Comparison of ENCODE assay signal across 8 cellular contexts in genomic region chr3:188061133-188061532, GRCh38.
DNase-seq lines count a peak whose midpoint lies in the region; ATAC-seq and TF ChIP-seq lines count a peak whose summit lies in the region.

No MANE protein-coding gene starts in this region.

- no peaks in the 10 kb centered on the region for H3K36me3 ChIP-seq in ACC112 (ENCODE audit: insufficient read depth, low read length)
- no peaks in the 10 kb centered on the region for H3K36me3 ChIP-seq in neuronal stem cell (replicated peaks in 1 of 2; ENCODE audit: control insufficient read depth in 2 of 2, insufficient read depth in 2 of 2, low read length in 2 of 2)

- H2AFZ ChIP-seq in ACC112 (ENCODE audit: low read length, unreplicated experiment) (no peak overlapping the region), neuronal stem cell (ENCODE audit: low read length) (no peak overlapping the region)

- POLR2A ChIA-PET in activated B cell treated with CpG ODN at 0.5 μM for 24 hours (lab: Charles Lee), result interaction anchor here (0.7 to 1.5 kb wide), 2 partner anchors 45 to 316 kb away, joined by 4 read pairs; partner anchors contain the start of gene BCL6

- H3K18ac ChIP-seq in neuronal stem cell (ENCODE audit: low read length), result no peak overlapping the region

- H2AK5ac ChIP-seq in neuronal stem cell (ENCODE audit: low read depth, low read length), result no peak overlapping the region

- H3K4ac ChIP-seq in neuronal stem cell (ENCODE audit: low read length), result no peak overlapping the region

- H3K23ac ChIP-seq in neuronal stem cell (ENCODE audit: low read depth, low read length, poor library complexity), result no peak overlapping the region

- TF ChIP-seq CTCF in activated B cell treated with CpG ODN at 0.5 μM for 24 hours (IDR thresholded peaks at IDR 0.05), result no peak
- TF ChIP-seq CTCF in chondrocyte (IDR thresholded peaks at IDR 0.05), result peak; percentile 33

- no peaks in the 10 kb centered on the region for H3K79me1 ChIP-seq in neuronal stem cell (ENCODE audit: low read depth, low read length)

- no peak overlapping the region for H2BK5ac ChIP-seq in neuronal stem cell (ENCODE audit: low read length)

- no peak overlapping the region for H4K91ac ChIP-seq in neuronal stem cell (ENCODE audit: low read depth, low read length, poor library complexity)

- H3K27me3 Mint-ChIP-seq in activated B cell treated with CpG ODN at 0.5 μM for 24 hours (no peaks in the 10 kb centered on the region), chondrocyte (ENCODE audit: low read depth) (no peaks in the 10 kb centered on the region)

- intact Hi-C loops in activated B cell treated with CpG ODN at 0.5 μM for 24 hours (cut with micrococcal nuclease), result loop anchor here (1.0 kb wide), 1 partner anchor 313 kb away; no protein-coding TSS in a partner anchor

- no peaks in the 10 kb centered on the region for H3K79me2 ChIP-seq in ACC112 (ENCODE audit: control insufficient read depth, insufficient read depth, low read length, unreplicated experiment)

- H2BK15ac ChIP-seq in neuronal stem cell (ENCODE audit: low read length), result no peak overlapping the region

- WGBS in neuronal stem cell (ENCODE audit: extremely low coverage in 2 of 2, insufficient read length in 2 of 2, insufficient replicate concordance in 1 of 2), 2 donors, result no CpG with 5 or more reads among the region's 2 CpGs

- CTCF ChIA-PET in activated B cell treated with CpG ODN at 0.5 μM for 24 hours (lab: Charles Lee), result interaction anchor here (1.0 to 1.3 kb wide), 2 partner anchors 35 to 313 kb away, joined by 3 to 4 read pairs; no protein-coding TSS in a partner anchor

- no peak overlapping the region for H2BK120ac ChIP-seq in neuronal stem cell (ENCODE audit: low read depth, low read length)

- no peak overlapping the region for H4K8ac ChIP-seq in neuronal stem cell (ENCODE audit: low read depth, low read length)

- no peak overlapping the region for H3K4me3 Mint-ChIP-seq in activated B cell treated with CpG ODN at 0.5 μM for 24 hours
- H3K4me3 Mint-ChIP-seq in chondrocyte (ENCODE audit: unreplicated experiment), result no peak overlapping the region

- H2BK12ac ChIP-seq in neuronal stem cell (ENCODE audit: low read length), result no peak overlapping the region

- H3K4me3 ChIP-seq in ACC112 (ENCODE audit: low read depth, low read length), result no peak overlapping the region
- H3K4me3 ChIP-seq in neuronal stem cell (ENCODE audit: low read length in 2 of 2), result no peak overlapping the region

- H3K27ac Mint-ChIP-seq in activated B cell treated with CpG ODN at 0.5 μM for 24 hours, result no peak overlapping the region
- H3K27ac Mint-ChIP-seq in chondrocyte (ENCODE audit: unreplicated experiment), result no peak overlapping the region

- peak; percentile 96 for ATAC-seq in activated B cell treated with CpG ODN at 0.5 μM for 24 hours (ENCODE audit: low read depth)
- no peak for ATAC-seq in GM21528 (IDR thresholded peaks at IDR 0.05; ENCODE audit: low FRiP score, unreplicated experiment)

- peak; percentile 51 for DNase-seq in HK-2 (ENCODE audit: unreplicated experiment)
- DNase-seq in activated B cell treated with CpG ODN at 0.5 μM for 24 hours, result no peak
- no peak for DNase-seq in chondrocyte (ENCODE audit: low spot score)
- DNase-seq in stimulated activated CD4-positive, alpha-beta T cell treated with anti-CD3 and anti-CD28 coated beads, Interleukin-15, amount 100 ng/mL, for 48 hours (ENCODE audit: low read depth in 2 of 2), result peak; percentile 36 to 61
- no peak for DNase-seq in OCI-M2 (lab: John Stamatoyannopoulos, UW; ENCODE audit: unreplicated experiment)
- DNase-seq in neuronal stem cell (ENCODE audit: low spot score), result no peak

- peaks cover 6% of the 10 kb centered on the region for H3K4me1 Mint-ChIP-seq in activated B cell treated with CpG ODN at 0.5 μM for 24 hours
- peaks cover 26% of the 10 kb centered on the region for H3K4me1 Mint-ChIP-seq in chondrocyte (ENCODE audit: low read depth)

- H3K4me1 ChIP-seq in ACC112 (ENCODE audit: control insufficient read depth, insufficient read depth, low read length, unreplicated experiment) (peaks cover 11% of the 10 kb centered on the region), neuronal stem cell (ENCODE audit: control insufficient read depth in 2 of 2, insufficient read depth in 1 of 2, low read depth in 1 of 2, low read length in 2 of 2) (no peaks in the 10 kb centered on the region)

- H3K9me3 ChIP-seq in neuronal stem cell (replicated peaks in 1 of 2; ENCODE audit: control insufficient read depth in 2 of 2, insufficient read depth in 1 of 2, low read depth in 1 of 2, low read length in 2 of 2), result no peaks in the 10 kb centered on the region

- H3K36me3 Mint-ChIP-seq in activated B cell treated with CpG ODN at 0.5 μM for 24 hours (ENCODE audit: low read depth) (no peaks in the 10 kb centered on the region), chondrocyte (ENCODE audit: low read depth) (no peaks in the 10 kb centered on the region)

- H3K27ac ChIP-seq in ACC112 (ENCODE audit: low read depth, low read length), result peak overlapping the region; percentile 12; the same call in 1 of the 2 replicates
- no peak overlapping the region for H3K27ac ChIP-seq in neuronal stem cell (replicated peaks; ENCODE audit: low read length)

- no peaks in the 10 kb centered on the region for H3K27me3 ChIP-seq in ACC112 (ENCODE audit: insufficient read depth, low read length)
- H3K27me3 ChIP-seq in neuronal stem cell (ENCODE audit: control insufficient read depth in 3 of 3, insufficient read depth in 3 of 3, low read depth in 1 of 3, low read length in 3 of 3), result peaks cover 0 to 3% (median 0%) of the 10 kb centered on the region in 3 experiments

- no peak overlapping the region for H3K4me2 ChIP-seq in neuronal stem cell (ENCODE audit: insufficient read depth, low read length, poor library complexity, severe bottlenecking)

- H3K9ac ChIP-seq in neuronal stem cell (ENCODE audit: low read depth, low read length, poor library complexity), result no peak overlapping the region

- H3K9me3 Mint-ChIP-seq in activated B cell treated with CpG ODN at 0.5 μM for 24 hours (no peaks in the 10 kb centered on the region), chondrocyte (ENCODE audit: low read depth) (no peaks in the 10 kb centered on the region)

- H3K14ac ChIP-seq in neuronal stem cell (ENCODE audit: low read length), result no peak overlapping the region

Comparison
In these comparisons a context has a peak if more than half of its experiments do, and no peak if none do; other contexts are left out.
1. DNase-seq: peak in HK-2 (single experiment) and stimulated activated CD4-positive, alpha-beta T cell treated with anti-CD3 and anti-CD28 coated beads, Interleukin-15, amount 100 ng/mL, for 48 hours (2 of 2); none in activated B cell treated with CpG ODN at 0.5 μM for 24 hours (single experiment), chondrocyte (single experiment), OCI-M2 (single experiment) and neuronal stem cell (single experiment).